42 cellular contexts compared by ENCODE assay signal in the genomic region with DNA sequence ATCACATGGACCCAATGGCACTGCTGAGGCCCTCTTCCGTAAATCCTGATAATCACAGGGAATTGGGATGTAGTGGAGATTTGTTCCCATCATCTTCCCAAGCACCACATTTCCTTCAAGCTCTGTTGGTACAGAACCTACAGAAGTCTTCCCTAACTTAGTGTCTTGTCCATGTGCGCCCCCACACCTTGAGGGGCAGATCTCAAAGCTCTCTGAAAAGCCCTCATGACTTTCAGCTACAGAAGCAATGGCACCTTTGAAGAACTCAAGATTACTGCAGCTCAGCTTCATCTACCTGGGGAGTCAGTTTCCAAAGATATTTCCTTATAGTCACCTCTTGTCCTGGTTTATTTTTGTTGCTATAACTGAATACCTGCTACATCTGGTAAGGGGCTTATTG. TPM values are rescaled to one million over a fixed set of nuclear protein-coding genes. Genes with fewer than 3 reads are reported as not detected.
"Had no signal": no experiment of that assay in that cellular context is flagged by ENCODE, and none has a peak within 500 bp of the region (broad histone marks: within the 10 kb centered on the region; RNA-seq: fewer than 3 reads in every experiment).

No MANE protein-coding gene starts in this region.

- H3K4me1 Mint-ChIP-seq: activated naive CD4-positive, alpha-beta T cell treated with anti-CD3 and anti-CD28 coated beads, Interleukin-2, amount 50 U/mL, for 24 hours; activated naive CD8-positive, alpha-beta T cell treated with anti-CD3 and anti-CD28 coated beads for 36 hours; activated naive CD8-positive, alpha-beta T cell treated with anti-CD3 and anti-CD28 coated beads, Interleukin-2, amount 10 ng/mL, durations not matched to agents 7 days and 5 days; activated naive CD8-positive, alpha-beta T cell treated with anti-CD3 and anti-CD28 coated beads, Interleukin-2, amount 50 U/mL, for 24 hours; activated T-helper 17 cell treated with anti-CD3 and anti-CD28 coated beads, Interleukin-2, amount 50 U/mL, for 72 hours; central memory CD8-positive, alpha-beta T cell had no signal

- DNase-seq: activated effector memory CD4-positive, alpha-beta T cell treated with anti-CD3 and anti-CD28 coated beads, Interleukin-2, amount 50 U/mL, for 16 hours; activated effector memory CD4-positive, alpha-beta T cell treated with Interleukin-2 at 50 U/mL for 16 hours; activated gamma-delta T cell; activated gamma-delta T cell treated with Interleukin-2 at 50 U/mL for 16 hours; activated naive CD4-positive, alpha-beta T cell; activated naive CD4-positive, alpha-beta T cell treated with anti-CD3 and anti-CD28 coated beads for 36 hours; activated naive CD4-positive, alpha-beta T cell treated with anti-CD3 and anti-CD28 coated beads, Interleukin-2, amount 10 ng/mL, durations not matched to agents 7 days and 5 days; activated naive CD4-positive, alpha-beta T cell treated with anti-CD3 and anti-CD28 coated beads, Interleukin-2, amount 50 U/mL, for 16 hours; activated naive CD4-positive, alpha-beta T cell treated with Interleukin-2 at 50 U/mL for 16 hours; activated naive CD8-positive, alpha-beta T cell treated with anti-CD3 and anti-CD28 coated beads for 36 hours; activated naive CD8-positive, alpha-beta T cell treated with anti-CD3 and anti-CD28 coated beads, Interleukin-2, amount 10 ng/mL, durations not matched to agents 7 days and 5 days; activated naive CD8-positive, alpha-beta T cell treated with anti-CD3 and anti-CD28 coated beads, Interleukin-2, amount 50 U/mL, for 24 hours; activated T-cell treated with anti-CD3 and anti-CD28 coated beads, Interleukin-2, amount 50 U/mL, for 24 hours; activated T-cell treated with anti-CD3 and anti-CD28 coated beads, Interleukin-2, amount 50 U/mL, for 4 hours; activated T-cell treated with anti-CD3 and anti-CD28 coated beads, Interleukin-2, amount 50 U/mL, for 48 hours; activated T-cell treated with anti-CD3 and anti-CD28 coated beads, Interleukin-2, amount 50 U/mL, for 72 hours; adrenal gland; amniotic stem cell; amygdala; anterior cingulate cortex; aorta; body of pancreas; brain microvascular endothelial cell; caudate nucleus; central memory CD4-positive, alpha-beta T cell; cerebellar nuclear complex had no signal

- H3K27ac Mint-ChIP-seq: activated naive CD4-positive, alpha-beta T cell treated with anti-CD3 and anti-CD28 coated beads for 36 hours; activated naive CD4-positive, alpha-beta T cell treated with anti-CD3 and anti-CD28 coated beads, Interleukin-2, amount 10 ng/mL, durations not matched to agents 7 days and 5 days; activated naive CD4-positive, alpha-beta T cell treated with anti-CD3 and anti-CD28 coated beads, Interleukin-2, amount 50 U/mL, for 24 hours; activated naive CD4-positive, alpha-beta T cell treated with anti-CD3 and anti-CD28 coated beads, Interleukin-2, amount 50 U/mL, for 72 hours; activated naive CD8-positive, alpha-beta T cell; activated naive CD8-positive, alpha-beta T cell treated with anti-CD3 and anti-CD28 coated beads for 36 hours; activated naive CD8-positive, alpha-beta T cell treated with anti-CD3 and anti-CD28 coated beads, Interleukin-2, amount 10 ng/mL, durations not matched to agents 7 days and 5 days; activated naive CD8-positive, alpha-beta T cell treated with anti-CD3 and anti-CD28 coated beads, Interleukin-2, amount 50 U/mL, for 24 hours; activated T-cell treated with anti-CD3 and anti-CD28 coated beads, Interleukin-2, amount 50 U/mL, for 24 hours; activated T-cell treated with anti-CD3 and anti-CD28 coated beads, Interleukin-2, amount 50 U/mL, for 72 hours; activated T-helper 1 cell treated with anti-CD3 and anti-CD28 coated beads, Interleukin-12 subunit alpha, Interleukin-12 subunit beta, Interleukin-2, Interleukin-4 antibody, amounts not matched to agents 30 ng/mL and 10 ng/mL and 1 ng/mL, durations not matched to agents 14 hours and 24 hours and 36 hours; activated T-helper 17 cell treated with anti-CD3 and anti-CD28 coated beads, Interleukin-2, amount 50 U/mL, for 72 hours; activated T-helper 2 cell treated with anti-CD3 and anti-CD28 coated beads, Interferon-gamma antibody, Interleukin-2, Interleukin-4, amounts not matched to agents 10 μg/mL and 5 μg/mL and 100 μg/mL, durations not matched to agents 14 hours and 24 hours and 36 hours; brain had no signal

- H3K36me3 Mint-ChIP-seq: activated naive CD4-positive, alpha-beta T cell treated with anti-CD3 and anti-CD28 coated beads, Interleukin-2, amount 10 ng/mL, durations not matched to agents 7 days and 5 days; activated naive CD4-positive, alpha-beta T cell treated with anti-CD3 and anti-CD28 coated beads, Interleukin-2, amount 50 U/mL, for 24 hours; activated naive CD4-positive, alpha-beta T cell treated with anti-CD3 and anti-CD28 coated beads, Interleukin-2, amount 50 U/mL, for 72 hours; activated naive CD8-positive, alpha-beta T cell; activated naive CD8-positive, alpha-beta T cell treated with anti-CD3 and anti-CD28 coated beads for 36 hours; activated naive CD8-positive, alpha-beta T cell treated with anti-CD3 and anti-CD28 coated beads, Interleukin-2, amount 10 ng/mL, durations not matched to agents 7 days and 5 days had no signal

- H3K9me3 Mint-ChIP-seq: activated naive CD4-positive, alpha-beta T cell treated with anti-CD3 and anti-CD28 coated beads for 36 hours; activated naive CD4-positive, alpha-beta T cell treated with anti-CD3 and anti-CD28 coated beads, Interleukin-2, amount 10 ng/mL, durations not matched to agents 7 days and 5 days had no signal

- ATAC-seq: activated naive CD4-positive, alpha-beta T cell treated with anti-CD3 and anti-CD28 coated beads, Interleukin-2, amount 50 U/mL, for 72 hours; activated naive CD8-positive, alpha-beta T cell treated with anti-CD3 and anti-CD28 coated beads, Interleukin-2, amount 50 U/mL, for 24 hours; activated T-cell treated with anti-CD3 and anti-CD28 coated beads, Interleukin-2, amount 50 U/mL, for 4 hours; activated T-cell treated with anti-CD3 and anti-CD28 coated beads, Interleukin-2, amount 50 U/mL, for 72 hours; activated T-helper 17 cell treated with anti-CD3 and anti-CD28 coated beads, Interleukin-2, amount 50 U/mL, for 72 hours; body of pancreas had no signal

- H3K4me3 Mint-ChIP-seq: activated naive CD4-positive, alpha-beta T cell treated with anti-CD3 and anti-CD28 coated beads for 36 hours; activated naive CD4-positive, alpha-beta T cell treated with anti-CD3 and anti-CD28 coated beads, Interleukin-2, amount 10 ng/mL, durations not matched to agents 7 days and 5 days; activated naive CD4-positive, alpha-beta T cell treated with anti-CD3 and anti-CD28 coated beads, Interleukin-2, amount 50 U/mL, for 24 hours; activated naive CD8-positive, alpha-beta T cell; activated naive CD8-positive, alpha-beta T cell treated with anti-CD3 and anti-CD28 coated beads for 36 hours; activated naive CD8-positive, alpha-beta T cell treated with anti-CD3 and anti-CD28 coated beads, Interleukin-2, amount 10 ng/mL, durations not matched to agents 7 days and 5 days; activated naive CD8-positive, alpha-beta T cell treated with anti-CD3 and anti-CD28 coated beads, Interleukin-2, amount 50 U/mL, for 24 hours; activated T-cell treated with anti-CD3 and anti-CD28 coated beads, Interleukin-2, amount 50 U/mL, for 24 hours; activated T-cell treated with anti-CD3 and anti-CD28 coated beads, Interleukin-2, amount 50 U/mL, for 4 hours; activated T-cell treated with anti-CD3 and anti-CD28 coated beads, Interleukin-2, amount 50 U/mL, for 72 hours; activated T-helper 1 cell treated with anti-CD3 and anti-CD28 coated beads, Interleukin-12 subunit alpha, Interleukin-12 subunit beta, Interleukin-2, Interleukin-4 antibody, amounts not matched to agents 30 ng/mL and 10 ng/mL and 1 ng/mL, durations not matched to agents 14 hours and 24 hours and 36 hours; activated T-helper 17 cell treated with anti-CD3 and anti-CD28 coated beads, Interleukin-2, amount 50 U/mL, for 72 hours; brain; central memory CD8-positive, alpha-beta T cell had no signal

- H3K27me3 Mint-ChIP-seq: activated naive CD4-positive, alpha-beta T cell treated with anti-CD3 and anti-CD28 coated beads, Interleukin-2, amount 10 ng/mL, durations not matched to agents 7 days and 5 days; activated naive CD4-positive, alpha-beta T cell treated with anti-CD3 and anti-CD28 coated beads, Interleukin-2, amount 50 U/mL, for 24 hours; activated naive CD8-positive, alpha-beta T cell; activated naive CD8-positive, alpha-beta T cell treated with anti-CD3 and anti-CD28 coated beads for 36 hours; activated naive CD8-positive, alpha-beta T cell treated with anti-CD3 and anti-CD28 coated beads, Interleukin-2, amount 10 ng/mL, durations not matched to agents 7 days and 5 days; activated naive CD8-positive, alpha-beta T cell treated with anti-CD3 and anti-CD28 coated beads, Interleukin-2, amount 50 U/mL, for 24 hours; activated T-cell treated with anti-CD3 and anti-CD28 coated beads, Interleukin-2, amount 50 U/mL, for 24 hours; activated T-helper 17 cell treated with anti-CD3 and anti-CD28 coated beads, Interleukin-2, amount 50 U/mL, for 72 hours; central memory CD8-positive, alpha-beta T cell had no signal

RNA-seq across cellular contexts. Expression of gene MYF5, which starts 54.2 kb away (rescaled TPM):
- total RNA-seq: activated naive CD4-positive, alpha-beta T cell treated with anti-CD3 and anti-CD28 coated beads for 36 hours; activated naive CD4-positive, alpha-beta T cell treated with anti-CD3 and anti-CD28 coated beads, Interleukin-2, amount 50 U/mL, for 72 hours; activated naive CD8-positive, alpha-beta T cell treated with anti-CD3 and anti-CD28 coated beads for 36 hours; activated naive CD8-positive, alpha-beta T cell treated with anti-CD3 and anti-CD28 coated beads, Interleukin-2, amount 10 ng/mL, durations not matched to agents 7 days and 5 days; activated T-cell treated with anti-CD3 and anti-CD28 coated beads, Interleukin-2, amount 50 U/mL, for 4 hours; activated T-cell treated with anti-CD3 and anti-CD28 coated beads, Interleukin-2, amount 50 U/mL, for 72 hours; activated T-helper 1 cell treated with anti-CD3 and anti-CD28 coated beads, Interleukin-12 subunit alpha, Interleukin-12 subunit beta, Interleukin-2, Interleukin-4 antibody, amounts not matched to agents 30 ng/mL and 10 ng/mL and 1 ng/mL, durations not matched to agents 14 hours and 24 hours and 36 hours; activated T-helper 17 cell treated with anti-CD3 and anti-CD28 coated beads, Interleukin-2, amount 50 U/mL, for 72 hours; activated T-helper 2 cell treated with anti-CD3 and anti-CD28 coated beads, Interferon-gamma antibody, Interleukin-2, Interleukin-4, amounts not matched to agents 10 μg/mL and 5 μg/mL and 100 μg/mL, durations not matched to agents 14 hours and 24 hours and 36 hours; adrenal gland; aorta; ascending aorta; astrocyte; body of pancreas; breast epithelium; bronchial epithelial cell; cardiac muscle cell; cardiac septum; cerebellum; chondrocyte had no signal
